1 cellular context compared by ENCODE assay signal in the genomic region with DNA sequence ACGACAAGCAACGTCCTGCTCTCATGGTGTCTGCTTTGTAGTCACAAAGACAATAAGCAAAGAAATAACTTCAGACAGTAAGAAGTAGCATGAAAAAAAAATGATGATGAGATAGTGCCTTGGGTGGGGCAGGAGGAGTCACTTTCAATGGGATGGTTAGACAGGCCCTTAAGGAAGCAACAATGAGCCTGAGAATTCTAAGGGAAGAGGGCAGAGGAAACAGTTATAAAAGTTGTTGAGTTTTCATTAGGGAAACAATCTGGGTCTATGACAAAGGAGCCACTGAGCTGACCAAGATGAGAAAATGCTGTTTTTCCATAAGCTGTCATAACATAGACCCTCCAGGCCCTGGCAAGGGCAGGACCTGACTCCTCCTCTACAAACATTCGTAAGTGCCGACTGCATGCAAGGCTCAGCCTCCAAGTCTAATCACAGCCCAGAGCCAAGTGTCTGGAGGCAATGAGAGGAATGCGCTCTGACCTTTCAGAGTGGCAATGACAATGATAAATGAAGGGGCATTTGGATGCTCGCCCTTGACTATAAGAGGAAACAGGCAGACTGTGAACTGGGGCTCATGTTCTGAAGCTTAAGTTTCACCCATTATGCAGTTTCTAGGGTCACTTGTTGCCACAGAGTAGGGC.
TF ChIP-seq lines count a peak whose summit lies in the region.

No MANE protein-coding gene starts in this region.

TF ChIP-seq in HEK293, 187 proteins besides CTCF, POLR2A, EP300 and RAD21 (continued from another document):
- TF ChIP-seq, protein P1, sequence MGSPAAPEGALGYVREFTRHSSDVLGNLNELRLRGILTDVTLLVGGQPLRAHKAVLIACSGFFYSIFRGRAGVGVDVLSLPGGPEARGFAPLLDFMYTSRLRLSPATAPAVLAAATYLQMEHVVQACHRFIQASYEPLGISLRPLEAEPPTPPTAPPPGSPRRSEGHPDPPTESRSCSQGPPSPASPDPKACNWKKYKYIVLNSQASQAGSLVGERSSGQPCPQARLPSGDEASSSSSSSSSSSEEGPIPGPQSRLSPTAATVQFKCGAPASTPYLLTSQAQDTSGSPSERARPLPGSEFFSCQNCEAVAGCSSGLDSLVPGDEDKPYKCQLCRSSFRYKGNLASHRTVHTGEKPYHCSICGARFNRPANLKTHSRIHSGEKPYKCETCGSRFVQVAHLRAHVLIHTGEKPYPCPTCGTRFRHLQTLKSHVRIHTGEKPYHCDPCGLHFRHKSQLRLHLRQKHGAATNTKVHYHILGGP (tag by site-specific recombination; IDR thresholded peaks at IDR 0.05) = no peak
- no peak for TF ChIP-seq ZNF707 (tag by site-specific recombination; IDR thresholded peaks at IDR 0.05)
- TF ChIP-seq ZIC2 (tag by site-specific recombination; IDR thresholded peaks at IDR 0.05) = no peak
- TF ChIP-seq ZNF394 (tag by site-specific recombination; IDR thresholded peaks at IDR 0.05; ENCODE audit: borderline replicate concordance) = no peak
- TF ChIP-seq, protein P2, sequence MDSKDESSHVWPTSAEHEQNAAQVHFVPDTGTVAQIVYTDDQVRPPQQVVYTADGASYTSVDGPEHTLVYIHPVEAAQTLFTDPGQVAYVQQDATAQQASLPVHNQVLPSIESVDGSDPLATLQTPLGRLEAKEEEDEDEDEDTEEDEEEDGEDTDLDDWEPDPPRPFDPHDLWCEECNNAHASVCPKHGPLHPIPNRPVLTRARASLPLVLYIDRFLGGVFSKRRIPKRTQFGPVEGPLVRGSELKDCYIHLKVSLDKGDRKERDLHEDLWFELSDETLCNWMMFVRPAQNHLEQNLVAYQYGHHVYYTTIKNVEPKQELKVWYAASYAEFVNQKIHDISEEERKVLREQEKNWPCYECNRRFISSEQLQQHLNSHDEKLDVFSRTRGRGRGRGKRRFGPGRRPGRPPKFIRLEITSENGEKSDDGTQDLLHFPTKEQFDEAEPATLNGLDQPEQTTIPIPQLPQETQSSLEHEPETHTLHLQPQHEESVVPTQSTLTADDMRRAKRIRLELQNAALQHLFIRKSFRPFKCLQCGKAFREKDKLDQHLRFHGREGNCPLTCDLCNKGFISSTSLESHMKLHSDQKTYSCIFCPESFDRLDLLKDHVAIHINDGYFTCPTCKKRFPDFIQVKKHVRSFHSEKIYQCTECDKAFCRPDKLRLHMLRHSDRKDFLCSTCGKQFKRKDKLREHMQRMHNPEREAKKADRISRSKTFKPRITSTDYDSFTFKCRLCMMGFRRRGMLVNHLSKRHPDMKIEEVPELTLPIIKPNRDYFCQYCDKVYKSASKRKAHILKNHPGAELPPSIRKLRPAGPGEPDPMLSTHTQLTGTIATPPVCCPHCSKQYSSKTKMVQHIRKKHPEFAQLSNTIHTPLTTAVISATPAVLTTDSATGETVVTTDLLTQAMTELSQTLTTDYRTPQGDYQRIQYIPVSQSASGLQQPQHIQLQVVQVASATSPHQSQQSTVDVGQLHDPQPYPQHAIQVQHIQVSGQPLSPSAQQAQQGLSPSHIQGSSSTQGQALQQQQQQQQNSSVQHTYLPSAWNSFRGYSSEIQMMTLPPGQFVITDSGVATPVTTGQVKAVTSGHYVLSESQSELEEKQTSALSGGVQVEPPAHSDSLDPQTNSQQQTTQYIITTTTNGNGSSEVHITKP (tag by site-specific recombination; IDR thresholded peaks at IDR 0.05) = no peak
- no peak for TF ChIP-seq ZNF560 (tag by site-specific recombination; IDR thresholded peaks at IDR 0.05; ENCODE audit: borderline replicate concordance)
- no peak for TF ChIP-seq ZNF16 (tag by site-specific recombination; IDR thresholded peaks at IDR 0.05; ENCODE audit: low read depth)
- no peak for TF ChIP-seq RBAK (tag by site-specific recombination; IDR thresholded peaks at IDR 0.05)
- no peak for TF ChIP-seq ZNF548 (tag by site-specific recombination; IDR thresholded peaks at IDR 0.05)
- TF ChIP-seq ZNF221 (tag by site-specific recombination; IDR thresholded peaks at IDR 0.05; ENCODE audit: borderline replicate concordance) = no peak
- TF ChIP-seq, protein P3, sequence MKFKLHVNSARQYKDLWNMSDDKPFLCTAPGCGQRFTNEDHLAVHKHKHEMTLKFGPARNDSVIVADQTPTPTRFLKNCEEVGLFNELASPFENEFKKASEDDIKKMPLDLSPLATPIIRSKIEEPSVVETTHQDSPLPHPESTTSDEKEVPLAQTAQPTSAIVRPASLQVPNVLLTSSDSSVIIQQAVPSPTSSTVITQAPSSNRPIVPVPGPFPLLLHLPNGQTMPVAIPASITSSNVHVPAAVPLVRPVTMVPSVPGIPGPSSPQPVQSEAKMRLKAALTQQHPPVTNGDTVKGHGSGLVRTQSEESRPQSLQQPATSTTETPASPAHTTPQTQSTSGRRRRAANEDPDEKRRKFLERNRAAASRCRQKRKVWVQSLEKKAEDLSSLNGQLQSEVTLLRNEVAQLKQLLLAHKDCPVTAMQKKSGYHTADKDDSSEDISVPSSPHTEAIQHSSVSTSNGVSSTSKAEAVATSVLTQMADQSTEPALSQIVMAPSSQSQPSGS (tag by site-specific recombination; IDR thresholded peaks at IDR 0.05; ENCODE audit: low read depth) = no peak
- TF ChIP-seq FEZF1 (tag by site-specific recombination; IDR thresholded peaks at IDR 0.05) = 0 out of 2 replicates have a peak, but pooled peaks have one; percentile 12
- TF ChIP-seq KLF17 (tag by site-specific recombination; IDR thresholded peaks at IDR 0.05) = 0 out of 2 replicates have a peak, but pooled peaks have one; percentile 61
- no peak for TF ChIP-seq ZNF843 (tag by site-specific recombination; IDR thresholded peaks at IDR 0.05)
- TF ChIP-seq ZNF585B (tag by site-specific recombination; IDR thresholded peaks at IDR 0.05) = no peak
- TF ChIP-seq, protein P4, sequence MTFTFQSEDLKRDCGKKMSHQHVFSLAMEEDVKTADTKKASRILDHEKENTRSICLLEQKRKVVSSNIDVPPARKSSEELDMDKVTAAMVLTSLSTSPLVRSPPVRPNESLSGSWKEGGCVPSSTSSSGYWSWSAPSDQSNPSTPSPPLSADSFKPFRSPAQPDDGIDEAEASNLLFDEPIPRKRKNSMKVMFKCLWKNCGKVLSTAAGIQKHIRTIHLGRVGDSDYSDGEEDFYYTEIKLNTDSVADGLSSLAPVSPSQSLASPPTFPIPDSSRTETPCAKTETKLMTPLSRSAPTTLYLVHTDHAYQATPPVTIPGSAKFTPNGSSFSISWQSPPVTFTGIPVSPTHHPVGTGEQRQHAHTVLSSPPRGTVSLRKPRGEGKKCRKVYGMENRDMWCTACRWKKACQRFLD (tag by site-specific recombination; IDR thresholded peaks at IDR 0.05) = no peak
- TF ChIP-seq ZNF140 (tag by site-specific recombination; IDR thresholded peaks at IDR 0.05) = no peak
- TF ChIP-seq ZNF48 (tag by site-specific recombination; IDR thresholded peaks at IDR 0.05) = no peak
- no peak for TF ChIP-seq ZNF280C (tag by site-specific recombination; IDR thresholded peaks at IDR 0.05)
- TF ChIP-seq ZSCAN30 (tag by site-specific recombination; IDR thresholded peaks at IDR 0.05) = no peak
- TF ChIP-seq SP2 (tag by site-specific recombination; IDR thresholded peaks at IDR 0.05) = no peak
